Comparison of ENCODE assay signal across 8 cellular contexts in genomic region chr1:85707267-85707989, GRCh38. TPM values are rescaled to one million over a fixed set of nuclear protein-coding genes. Genes with fewer than 3 reads are reported as not detected.
DNase-seq lines count a peak whose midpoint lies in the region; ATAC-seq and TF ChIP-seq lines count a peak whose summit lies in the region.

No MANE protein-coding gene starts in this region.

- peaks cover 5% of the 10 kb centered on the region for H4K20me1 ChIP-seq in osteoblast (ENCODE audit: insufficient read depth, low read length)

- H2AFZ ChIP-seq in osteoblast (ENCODE audit: low read length), result peak overlapping the region; percentile 98

- ATAC-seq in activated CD4-positive, alpha-beta T cell treated with anti-CD3 and anti-CD28 coated beads for 36 hours, result peak; percentile 16
- ATAC-seq in HG03565 (IDR thresholded peaks at IDR 0.05; ENCODE audit: unreplicated experiment), result peak; percentile 15

- POLR2A ChIA-PET in activated CD4-positive, alpha-beta T cell treated with anti-CD3 and anti-CD28 coated beads for 36 hours (lab: Charles Lee), result no interaction called here

- DNase-seq in activated CD4-positive, alpha-beta T cell treated with anti-CD3 and anti-CD28 coated beads for 36 hours, result no peak
- DNase-seq in activated CD4-positive, alpha-beta T cell treated with anti-CD3 and anti-CD28 coated beads, Interleukin-2, amount 10 ng/mL, durations not matched to agents 24 days and 14 days, result no peak
- no peak for DNase-seq in dorsolateral prefrontal cortex
- DNase-seq in osteoblast (ENCODE audit: insufficient read length, low spot score, missing footprints), result no peak
- DNase-seq in NCI-H446 treated with DMSO at 0.1 percent for 48 hours (lab: John Stamatoyannopoulos, UW), result no peak
- DNase-seq in GM03348 (ENCODE audit: low spot score), result no peak
- DNase-seq in NCI-H1930 (lab: John Stamatoyannopoulos, UW), result no peak

- peaks cover 27% of the 10 kb centered on the region for H3K4me1 Mint-ChIP-seq in activated CD4-positive, alpha-beta T cell treated with anti-CD3 and anti-CD28 coated beads for 36 hours
- peaks cover 19% of the 10 kb centered on the region for H3K4me1 Mint-ChIP-seq in activated CD4-positive, alpha-beta T cell treated with anti-CD3 and anti-CD28 coated beads, Interleukin-2, amount 10 ng/mL, durations not matched to agents 24 days and 14 days

- intact Hi-C loops in activated CD4-positive, alpha-beta T cell treated with anti-CD3 and anti-CD28 coated beads for 36 hours (cut with DNase I, micrococcal nuclease), result loop anchor here (5.0 to 10.0 kb wide), 6 partner anchors 403 to 997 kb away; partner anchors contain the start of genes BCL10 (in 1 of the 2), C1orf52 (in 1 of the 2) and SH3GLB1 (in 1 of the 2)
- intact Hi-C loops in activated CD4-positive, alpha-beta T cell treated with anti-CD3 and anti-CD28 coated beads, Interleukin-2, amount 10 ng/mL, durations not matched to agents 24 days and 14 days (cut with micrococcal nuclease), result loop anchor here (5.0 kb wide), 4 partner anchors 50 to 690 kb away; partner anchors contain the start of genes BCL10, CCN1 and ODF2L
- intact Hi-C loops in dorsolateral prefrontal cortex (cut with DNase I), result loop anchor here (5.0 to 10.0 kb wide), 3 partner anchors 123 to 400 kb away; partner anchors contain the start of genes CCN1 (in 1 of the 2) and DDAH1 (in 1 of the 2)

- H3K27ac ChIP-seq in dorsolateral prefrontal cortex (peak overlapping the region in 31 of 59 donors; percentile 82 to 98 (median 92)), osteoblast (ENCODE audit: low read depth, low read length) (peak overlapping the region; percentile 76)

- no peaks in the 10 kb centered on the region for H3K9me3 ChIP-seq in osteoblast (ENCODE audit: low read depth, low read length)

- no peak overlapping the region for H3K4me3 Mint-ChIP-seq in activated CD4-positive, alpha-beta T cell treated with anti-CD3 and anti-CD28 coated beads for 36 hours
- H3K4me3 Mint-ChIP-seq in activated CD4-positive, alpha-beta T cell treated with anti-CD3 and anti-CD28 coated beads, Interleukin-2, amount 10 ng/mL, durations not matched to agents 24 days and 14 days, result no peak overlapping the region

- H3K4me1 ChIP-seq in osteoblast (ENCODE audit: insufficient read depth, low read length), result peaks cover 11% of the 10 kb centered on the region

- no peaks in the 10 kb centered on the region for H3K9me3 Mint-ChIP-seq in activated CD4-positive, alpha-beta T cell treated with anti-CD3 and anti-CD28 coated beads for 36 hours (ENCODE audit: low read depth)
- H3K9me3 Mint-ChIP-seq in activated CD4-positive, alpha-beta T cell treated with anti-CD3 and anti-CD28 coated beads, Interleukin-2, amount 10 ng/mL, durations not matched to agents 24 days and 14 days, result no peaks in the 10 kb centered on the region

- no peak overlapping the region for H3K27ac Mint-ChIP-seq in activated CD4-positive, alpha-beta T cell treated with anti-CD3 and anti-CD28 coated beads for 36 hours
- H3K27ac Mint-ChIP-seq in activated CD4-positive, alpha-beta T cell treated with anti-CD3 and anti-CD28 coated beads, Interleukin-2, amount 10 ng/mL, durations not matched to agents 24 days and 14 days, result no peak overlapping the region

- H3K4me2 ChIP-seq in osteoblast (ENCODE audit: insufficient read depth, low read length), result peak overlapping the region; percentile 94

- CTCF ChIA-PET in activated CD4-positive, alpha-beta T cell treated with anti-CD3 and anti-CD28 coated beads for 36 hours (lab: Charles Lee), result interaction anchor here (1.0 to 1.4 kb wide), 3 partner anchors 10 to 32 kb away, joined by 4 to 9 read pairs (median 5); no protein-coding TSS in a partner anchor

- TF ChIP-seq CTCF in dorsolateral prefrontal cortex (IDR thresholded peaks at IDR 0.05 in 54 of 56, conservative IDR thresholded peaks at IDR 0.05 in 2 of 56; ENCODE audit: low read depth in 1 of 56, partially characterized antibody in 56 of 56), result no peak
- no peak for TF ChIP-seq CTCF in osteoblast (IDR thresholded peaks at IDR 0.05; ENCODE audit: extremely low read depth, low read depth, low read length)

- peaks cover 25% of the 10 kb centered on the region for H3K36me3 Mint-ChIP-seq in activated CD4-positive, alpha-beta T cell treated with anti-CD3 and anti-CD28 coated beads for 36 hours (ENCODE audit: low read depth)
- H3K36me3 Mint-ChIP-seq in activated CD4-positive, alpha-beta T cell treated with anti-CD3 and anti-CD28 coated beads, Interleukin-2, amount 10 ng/mL, durations not matched to agents 24 days and 14 days (ENCODE audit: low read depth), result peaks cover 30% of the 10 kb centered on the region

- H3K36me3 ChIP-seq in osteoblast (ENCODE audit: insufficient read depth, low read length), result peaks cover 25% of the 10 kb centered on the region

- H3K27me3 ChIP-seq in dorsolateral prefrontal cortex (no peaks in the 10 kb centered on the region), osteoblast (ENCODE audit: insufficient read depth, low read length) (no peaks in the 10 kb centered on the region)

- H3K27me3 Mint-ChIP-seq in activated CD4-positive, alpha-beta T cell treated with anti-CD3 and anti-CD28 coated beads for 36 hours, result no peaks in the 10 kb centered on the region
- no peaks in the 10 kb centered on the region for H3K27me3 Mint-ChIP-seq in activated CD4-positive, alpha-beta T cell treated with anti-CD3 and anti-CD28 coated beads, Interleukin-2, amount 10 ng/mL, durations not matched to agents 24 days and 14 days

- H3K4me3 ChIP-seq in dorsolateral prefrontal cortex (peak overlapping the region; percentile 61 to 98 (median 86)), osteoblast (ENCODE audit: insufficient read depth, low read length) (peak overlapping the region; percentile 85)

- peaks cover 56% of the 10 kb centered on the region for H3K79me2 ChIP-seq in osteoblast (ENCODE audit: insufficient read depth, low read length)

RNA-seq across cellular contexts. Expression of gene ZNHIT6, which starts 0.8 kb away (rescaled TPM):
- 10 to 100 TPM; 20.7 to 23.8 TPM for total RNA-seq in activated CD4-positive, alpha-beta T cell treated with anti-CD3 and anti-CD28 coated beads for 36 hours
- 24.7 and 26.0 TPM in 2 replicates for total RNA-seq in activated CD4-positive, alpha-beta T cell treated with anti-CD3 and anti-CD28 coated beads, Interleukin-2, amount 10 ng/mL, durations not matched to agents 24 days and 14 days
- total RNA-seq in dorsolateral prefrontal cortex (10 to 100 TPM; 18.2 to 31.5 (median 22.8) TPM), osteoblast (13.4 and 14.4 TPM in 2 replicates)
